Comparison of ENCODE assay signal across 10 cellular contexts in the genomic region with DNA sequence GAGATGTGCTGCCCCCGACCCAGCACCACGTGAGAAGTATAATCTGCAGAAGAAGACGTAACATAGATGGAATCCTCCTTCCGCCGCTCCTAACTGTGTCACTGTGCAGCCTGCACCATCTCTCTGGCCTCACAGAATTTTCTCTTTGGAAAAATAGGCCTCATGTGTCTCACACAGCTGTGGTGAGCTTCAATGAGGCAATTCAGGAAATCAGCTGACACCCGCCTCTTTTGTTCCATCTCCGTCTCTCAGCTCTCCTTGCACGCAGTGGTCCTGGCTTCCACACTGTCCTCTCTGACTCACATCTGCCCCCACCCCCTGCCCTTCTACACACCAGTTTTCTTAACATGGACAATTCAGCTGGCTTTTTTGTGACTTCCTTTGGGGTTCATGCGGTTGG. TPM values are rescaled to one million over a fixed set of nuclear protein-coding genes. Genes with fewer than 3 reads are reported as not detected.
DNase-seq lines count a peak whose midpoint lies in the region; ATAC-seq, FAIRE-seq and TF ChIP-seq lines count a peak whose summit lies in the region.
"Had no signal": no experiment of that assay in that cellular context is flagged by ENCODE, and none has a peak within 500 bp of the region (broad histone marks: within the 10 kb centered on the region; RNA-seq: fewer than 3 reads in every experiment).

No MANE protein-coding gene starts in this region.

- H3K27me3 ChIP-seq in right atrium auricular region (no peaks in the 10 kb centered on the region), smooth muscle cell (ENCODE audit: low read depth) (no peaks in the 10 kb centered on the region)

- no peaks in the 10 kb centered on the region for H3K9me3 ChIP-seq in right atrium auricular region
- no peaks in the 10 kb centered on the region for H3K9me3 ChIP-seq in smooth muscle cell (replicated peaks; ENCODE audit: low read depth)

- peak overlapping the region; percentile 40 for H3K4me2 ChIP-seq in smooth muscle cell

- no peaks in the 10 kb centered on the region for H3K9me3 Mint-ChIP-seq in glutamatergic neuron (ENCODE audit: unreplicated experiment)

- no peaks in the 10 kb centered on the region for H3F3A ChIP-seq in smooth muscle cell (ENCODE audit: low read depth)

- DNase-seq in HT1080 (ENCODE audit: low read depth) (peak; percentile 93), amygdala (lab: John Stamatoyannopoulos, UW) (peak in 53 of 56 donors; percentile 22 to 96 (median 80)), right atrium auricular region (ENCODE audit: low spot score) (no peak), smooth muscle cell (lab: John Stamatoyannopoulos, UW; ENCODE audit: unreplicated experiment) (no peak), glutamatergic neuron (no peak), GM12892 (ENCODE audit: insufficient read length) (no peak)
- DNase-seq: NCI-H1105 had no signal

- H3K4me3 ChIP-seq in right atrium auricular region (no peak overlapping the region), smooth muscle cell (no peak overlapping the region)

- peak overlapping the region; percentile 56 for H3K9ac ChIP-seq in smooth muscle cell (ENCODE audit: low read depth)

- no peaks in the 10 kb centered on the region for H3K4me1 Mint-ChIP-seq in glutamatergic neuron (ENCODE audit: low read depth, unreplicated experiment)

- no peaks in the 10 kb centered on the region for H3K79me2 ChIP-seq in smooth muscle cell (ENCODE audit: low read depth)

- no peak overlapping the region for H3K4me3 Mint-ChIP-seq in glutamatergic neuron (ENCODE audit: unreplicated experiment)

- no peak for TF ChIP-seq CTCF in right atrium auricular region (IDR thresholded peaks at IDR 0.05)
- no peak for TF ChIP-seq CTCF in smooth muscle cell (IDR thresholded peaks at IDR 0.05; ENCODE audit: borderline replicate concordance, insufficient read depth, poor library complexity, severe bottlenecking)
- TF ChIP-seq CTCF in glutamatergic neuron (IDR thresholded peaks at IDR 0.05; ENCODE audit: partially characterized antibody, unreplicated experiment): no peak

- WGBS in smooth muscle cell (ENCODE audit: low lambda C conversion rate): 55% methylated on average over 9 of the region's 9 CpGs

- TF ChIP-seq POLR2A in GM18505 (IDR thresholded peaks at IDR 0.05; ENCODE audit: borderline replicate concordance, extremely low read depth, insufficient read depth, insufficient read length) (no peak), GM12892 (IDR thresholded peaks at IDR 0.05; ENCODE audit: low read depth, low read length) (no peak)

- no peak overlapping the region for H2AFZ ChIP-seq in smooth muscle cell (ENCODE audit: low read depth)

- no peaks in the 10 kb centered on the region for H3K36me3 ChIP-seq in right atrium auricular region
- H3K36me3 ChIP-seq in smooth muscle cell (ENCODE audit: low read depth): no peaks in the 10 kb centered on the region

- no peaks in the 10 kb centered on the region for H3K36me3 Mint-ChIP-seq in glutamatergic neuron (ENCODE audit: unreplicated experiment)

- H4K20me1 ChIP-seq in smooth muscle cell (ENCODE audit: low read depth): no peaks in the 10 kb centered on the region

- H3K27ac Mint-ChIP-seq in glutamatergic neuron (ENCODE audit: unreplicated experiment): no peak overlapping the region

- H3K27ac ChIP-seq in right atrium auricular region: peak overlapping the region; percentile 46 to 58
- peak overlapping the region; percentile 79 for H3K27ac ChIP-seq in smooth muscle cell (ENCODE audit: low read depth)

- H3K27me3 Mint-ChIP-seq in glutamatergic neuron (ENCODE audit: unreplicated experiment): peaks cover under 1% of the 10 kb centered on the region

- no peak for ATAC-seq in GM18505 (IDR thresholded peaks at IDR 0.05; ENCODE audit: unreplicated experiment)
- no peak for ATAC-seq in HG02642 (IDR thresholded peaks at IDR 0.05; ENCODE audit: poor library complexity, unreplicated experiment)

- no peak for FAIRE-seq in GM12892 (lab: Jason Lieb, UNC)
- FAIRE-seq: GM18507 had no signal

- peaks cover 0 to 6% of the 10 kb centered on the region in 2 donors for H3K4me1 ChIP-seq in right atrium auricular region
- no peaks in the 10 kb centered on the region for H3K4me1 ChIP-seq in smooth muscle cell (ENCODE audit: low read depth)

RNA-seq across cellular contexts. Expression of gene C10orf90, which starts 7.2 kb away (rescaled TPM):
- not detected in 2 replicates for total RNA-seq in HT1080 (2014; rRNA removed; shearing (Covaris generic))
- polyA plus RNA-seq in HT1080 (2015; cell fraction: cytosol; rRNA removed): 0.18 TPM in 1 of 2 replicates, not detected in the other
- polyA plus RNA-seq in HT1080 (2015; cell fraction: nucleus; rRNA removed): 0.23 and 0.66 TPM in 2 replicates
- total RNA-seq in right atrium auricular region: under 1 TPM in 1 of 2 donors, not detected in 1; 0.43 TPM
- total RNA-seq in smooth muscle cell: 1.8 TPM in 1 of 2 replicates, not detected in the other
- polyA plus RNA-seq in smooth muscle cell: 0.10 and 0.14 TPM in 2 replicates
- total RNA-seq in glutamatergic neuron (ENCODE audit: unreplicated experiment): not detected
- not detected for polyA plus RNA-seq in GM12892 (2012; ENCODE audit: missing spikeins)

Comparison
In these comparisons a context has a peak if more than half of its experiments do, and no peak if none do; other contexts are left out.
1. DNase-seq: peak in HT1080 (single experiment) and amygdala (53 of 56); none in right atrium auricular region (single experiment), smooth muscle cell (single experiment), glutamatergic neuron (single experiment) and GM12892 (single experiment).